ENCODE assay signal across 31 cellular contexts in genomic region chr14:100727565-100728240, GRCh38. TPM values are rescaled to one million over a fixed set of nuclear protein-coding genes. Genes with fewer than 3 reads are reported as not detected.
A peak's percentile ranks its signal among the peaks of the same experiment; 100 is the strongest.
DNase-seq lines count a peak whose midpoint lies in the region; FAIRE-seq and TF ChIP-seq lines count a peak whose summit lies in the region.
"Had no signal": no experiment of that assay in that cellular context is flagged by ENCODE, and none has a peak within 500 bp of the region (broad histone marks: within the 10 kb centered on the region; RNA-seq: fewer than 3 reads in every experiment).

No MANE protein-coding gene starts in this region.

- intact Hi-C loops in kidney (cut with DNase I): no loop called here

- H3K9me3 ChIP-seq in HUES6 (ENCODE audit: control insufficient read depth, insufficient read depth, low read depth, low read length) (no peaks in the 10 kb centered on the region), ectodermal cell (ENCODE audit: control insufficient read depth, low read length) (no peaks in the 10 kb centered on the region), kidney (ENCODE audit: control insufficient read depth in 1 of 2, low read length in 2 of 2) (no peaks in the 10 kb centered on the region)
- H3K9me3 ChIP-seq: transverse colon had no signal

- H3K4me1 ChIP-seq in HUES6 (ENCODE audit: control insufficient read depth, insufficient read depth, low read length): peaks cover 15% of the 10 kb centered on the region
- H3K4me1 ChIP-seq in ectodermal cell (ENCODE audit: control insufficient read depth, insufficient read depth, low read length): peaks cover 56% of the 10 kb centered on the region
- H3K4me1 ChIP-seq in kidney (ENCODE audit: control insufficient read depth in 1 of 2, insufficient read depth in 1 of 2, low read depth in 1 of 2, low read length in 2 of 2): no peaks in the 10 kb centered on the region
- H3K4me1 ChIP-seq: transverse colon had no signal

- peak overlapping the region; percentile 61 for H3K4me3 ChIP-seq in HUES6 (ENCODE audit: low read depth, low read length)
- H3K4me3 ChIP-seq in ectodermal cell (ENCODE audit: insufficient read depth, low read depth, low read length): peak overlapping the region; percentile 56
- H3K4me3 ChIP-seq in kidney (ENCODE audit: low read length in 2 of 2): no peak overlapping the region
- H3K4me3 ChIP-seq: GM12878, GM23248, transverse colon had no signal

- no peak for FAIRE-seq in kidney (lab: Jason Lieb, UNC)
- FAIRE-seq: D721Med, GM12878, RCC 7860, small intestine had no signal

- 41 to 43% methylated on average over 23 of the region's 23 CpGs for WGBS in ectodermal cell, 2 experiments

- no peak for TF ChIP-seq CTCF in kidney (IDR thresholded peaks at IDR 0.05; ENCODE audit: borderline replicate concordance, extremely low read depth, insufficient read depth)

- H3K36me3 ChIP-seq in HUES6 (ENCODE audit: control insufficient read depth, insufficient read depth, low read length) (no peaks in the 10 kb centered on the region), ectodermal cell (ENCODE audit: control insufficient read depth, insufficient read depth, low read length) (no peaks in the 10 kb centered on the region), kidney (ENCODE audit: control insufficient read depth in 1 of 2, insufficient read depth in 2 of 2, low read length in 2 of 2) (no peaks in the 10 kb centered on the region)
- H3K36me3 ChIP-seq: transverse colon, WERI-Rb-1 had no signal

- H3K9ac ChIP-seq in HUES6 (ENCODE audit: low read length) (no peak overlapping the region), kidney (ENCODE audit: low read length in 2 of 2) (no peak overlapping the region)
- H3K9ac ChIP-seq: GM23248 had no signal

- H3K27me3 ChIP-seq in HUES6 (ENCODE audit: control insufficient read depth, insufficient read depth, low read length) (peaks cover 77% of the 10 kb centered on the region), ectodermal cell (ENCODE audit: control insufficient read depth, insufficient read depth, low read length, poor library complexity, severe bottlenecking) (peaks cover 31% of the 10 kb centered on the region)

- H3K27ac ChIP-seq in HUES6 (ENCODE audit: low read depth, low read length) (no peak overlapping the region), ectodermal cell (ENCODE audit: insufficient read depth, low read depth, low read length, poor library complexity, severe bottlenecking) (no peak overlapping the region), kidney (ENCODE audit: low read depth in 2 of 2, low read length in 2 of 2) (no peak overlapping the region)
- H3K27ac ChIP-seq: C4-2B, epithelial cell of prostate, GM23248, HL-60, transverse colon, WERI-Rb-1 had no signal

- DNase-seq in kidney (peak; percentile 37), retina (peak; percentile 38), NCI-H82 (lab: John Stamatoyannopoulos, UW) (no peak), NCI-H2196 (lab: John Stamatoyannopoulos, UW; ENCODE audit: unreplicated experiment) (no peak), CD1c-positive myeloid dendritic cell (ENCODE audit: extremely low spot score) (no peak)
- DNase-seq: activated CD4-positive, alpha-beta T cell treated with anti-CD3 and anti-CD28 coated beads, Interleukin-2, amount 10 ng/mL, durations not matched to agents 24 days and 14 days; activated T-cell treated with anti-CD3 and anti-CD28 coated beads, Interleukin-2, amount 50 U/mL, for 1 hour; GM23248; mesenchymal stem cell; NCI-H1105; NCI-H226; NCI-H69; SIG-M5; small intestine; stimulated activated CD4-positive, alpha-beta T cell treated with anti-CD3 and anti-CD28 coated beads, Interleukin-1b, Interleukin-23, amount 100 ng/mL, for 48 hours; SW 1271; T-helper 9 cell; transverse colon; WERI-Rb-1 had no signal

RNA-seq across cellular contexts. Expression of gene DLK1, which starts 1.0 kb away (rescaled TPM):
- polyA plus RNA-seq in ectodermal cell (2013, experiment 1 of 4): 548 TPM
- polyA plus RNA-seq in ectodermal cell (2013, experiment 2 of 4): 459 TPM
- 389 TPM for polyA plus RNA-seq in ectodermal cell (2013, experiment 3 of 4)
- 392 TPM for polyA plus RNA-seq in ectodermal cell (2013, experiment 4 of 4)
- total RNA-seq in kidney: not detected
- polyA plus RNA-seq in kidney (ENCODE audit: insufficient read depth, low read depth, low replicate concordance): 0.17 TPM
- total RNA-seq: activated CD4-positive, alpha-beta T cell treated with anti-CD3 and anti-CD28 coated beads, Interleukin-2, amount 10 ng/mL, durations not matched to agents 24 days and 14 days; activated CD8-positive, alpha-beta memory T cell treated with anti-CD3 and anti-CD28 coated beads for 36 hours; GM23248; myocyte; omental fat pad; transverse colon had no signal
- polyA plus RNA-seq: GM12878, GM23248, IgD-negative memory B cell had no signal

Comparison
In these comparisons a context has a peak if more than half of its experiments do, and no peak if none do; other contexts are left out.
1. H3K4me3 ChIP-seq: peak in HUES6 (single experiment) and ectodermal cell (single experiment); none in kidney (0 of 2).
2. DNase-seq: peak in kidney (single experiment) and retina (single experiment); none in NCI-H82 (single experiment), NCI-H2196 (single experiment) and CD1c-positive myeloid dendritic cell (single experiment).